Comparison of ENCODE assay signal across 8 cellular contexts in genomic region chr20:2693286-2693995, GRCh38. TPM values are rescaled to one million over a fixed set of nuclear protein-coding genes. Genes with fewer than 3 reads are reported as not detected.
A peak's percentile ranks its signal among the peaks of the same experiment; 100 is the strongest.
DNase-seq lines count a peak whose midpoint lies in the region; ATAC-seq, FAIRE-seq and TF ChIP-seq lines count a peak whose summit lies in the region.

No MANE protein-coding gene starts in this region.

- 5% methylated on average over 35 to 88 of the region's 88 CpGs for WGBS in pancreas, 2 donors
- WGBS in aorta, 2 donors, result 2 to 4% methylated on average over 71 to 88 of the region's 88 CpGs

- H3K9me3 ChIP-seq in CD4-positive, alpha-beta memory T cell (ENCODE audit: control insufficient read depth in 1 of 2, low read length in 2 of 2), result no peaks in the 10 kb centered on the region
- H3K9me3 ChIP-seq in pancreas (no peaks in the 10 kb centered on the region), aorta (ENCODE audit: control insufficient read depth, low read length) (no peaks in the 10 kb centered on the region)

- H3K4me1 Mint-ChIP-seq in CD4-positive, alpha-beta memory T cell, result peaks cover 10 to 20% (median 17%) of the 10 kb centered on the region in 4 donors

- H3K4me1 ChIP-seq in CD4-positive, alpha-beta memory T cell (ENCODE audit: insufficient read depth, low read length), result peaks cover 6% of the 10 kb centered on the region
- H3K4me1 ChIP-seq in pancreas (no peaks in the 10 kb centered on the region), aorta (ENCODE audit: control insufficient read depth in 1 of 2, insufficient read depth in 2 of 2, low read length in 2 of 2) (no peaks in the 10 kb centered on the region)

- peaks cover 0 to 2% (median 0%) of the 10 kb centered on the region in 8 donors for H3K9me3 Mint-ChIP-seq in CD4-positive, alpha-beta memory T cell

- POLR2A ChIA-PET in CD4-positive, alpha-beta memory T cell (lab: Charles Lee; ENCODE audit: partially characterized antibody), result interaction anchor here (1.0 to 1.8 kb wide), 7 partner anchors 25 to 59 kb away, joined by 3 to 10 read pairs (median 5); partner anchors contain the start of genes IDH3B and NOP56

- DNase-seq in CD4-positive, alpha-beta memory T cell, result peak; percentile 39 to 63 (median 41)
- DNase-seq in NCI-H146 (lab: John Stamatoyannopoulos, UW), result peak; percentile 71
- peak; percentile 21 for DNase-seq in activated T-cell treated with anti-CD3 and anti-CD28 coated beads for 4 hours
- DNase-seq in germinal center (ENCODE audit: low spot score), result peak; percentile 54
- DNase-seq in pancreas, result peak in 4 of 6 donors; percentile 23 to 74 (median 65)
- peak in 1 of 2 donors; percentile 84 for DNase-seq in aorta
- no peak for DNase-seq in GDM1 (lab: John Stamatoyannopoulos, UW)

- H3K36me3 ChIP-seq in CD4-positive, alpha-beta memory T cell (ENCODE audit: insufficient read depth, low read length), result no peaks in the 10 kb centered on the region
- no peaks in the 10 kb centered on the region for H3K36me3 ChIP-seq in pancreas
- H3K36me3 ChIP-seq in aorta (ENCODE audit: control insufficient read depth in 1 of 2, insufficient read depth in 2 of 2, low read length in 1 of 2), result no peaks in the 10 kb centered on the region

- H3K4me3 Mint-ChIP-seq in CD4-positive, alpha-beta memory T cell, result peak overlapping the region in 2 of 8 donors; percentile 25 to 32

- ATAC-seq in pancreas, result peak; percentile 36 to 66 (median 55)
- peak; percentile 49 for ATAC-seq in aorta (ENCODE audit: low FRiP score)
- no peak for ATAC-seq in HG03025 (IDR thresholded peaks at IDR 0.05; ENCODE audit: low FRiP score, unreplicated experiment)

- H3K27me3 ChIP-seq in CD4-positive, alpha-beta memory T cell (ENCODE audit: insufficient read depth, low read length), result peaks cover 19% of the 10 kb centered on the region
- no peaks in the 10 kb centered on the region for H3K27me3 ChIP-seq in pancreas
- no peaks in the 10 kb centered on the region for H3K27me3 ChIP-seq in aorta (ENCODE audit: control insufficient read depth in 1 of 2, insufficient read depth in 2 of 2, low read length in 1 of 2)

- H3K27me3 Mint-ChIP-seq in CD4-positive, alpha-beta memory T cell, result peaks cover 25 to 40% of the 10 kb centered on the region in 2 donors

- no peak for TF ChIP-seq CTCF in pancreas (IDR thresholded peaks at IDR 0.05)

- CTCF ChIA-PET in CD4-positive, alpha-beta memory T cell (lab: Charles Lee; ENCODE audit: partially characterized antibody), result interaction anchor here (1.1 to 3.0 kb wide), 3 partner anchors 36 to 59 kb away, joined by 3 to 9 read pairs (median 8); no protein-coding TSS in a partner anchor

- intact Hi-C loops in CD4-positive, alpha-beta memory T cell (cut with micrococcal nuclease), result loop anchor here (1.0 to 10.0 kb wide), 2 partner anchors 48 to 421 kb away; no protein-coding TSS in a partner anchor
- intact Hi-C loops in pancreas (cut with DNase I), result no loop called here
- intact Hi-C loops in aorta (cut with DNase I), result loop anchor here in 1 of 2 donors (5.0 kb wide), 1 partner anchor 159 kb away; no protein-coding TSS in a partner anchor

- no peak for FAIRE-seq in pancreas (lab: Jason Lieb, UNC)

- H3K36me3 Mint-ChIP-seq in CD4-positive, alpha-beta memory T cell, result peaks cover 0 to 3% of the 10 kb centered on the region in 2 donors

- no peak overlapping the region for H3K4me3 ChIP-seq in CD4-positive, alpha-beta memory T cell (ENCODE audit: low read length in 2 of 2)
- H3K4me3 ChIP-seq in pancreas (peak overlapping the region; percentile 11 to 50 (median 29)), aorta (ENCODE audit: low read length in 2 of 2) (peak overlapping the region; percentile 68 to 81)

- H3K27ac Mint-ChIP-seq in CD4-positive, alpha-beta memory T cell, result no peak overlapping the region

- no peak overlapping the region for H3K27ac ChIP-seq in CD4-positive, alpha-beta memory T cell (ENCODE audit: low read depth, low read length)
- H3K27ac ChIP-seq in pancreas (no peak overlapping the region), aorta (ENCODE audit: low read depth in 1 of 2, low read length in 2 of 2) (no peak overlapping the region)

RNA-seq across cellular contexts. Expression of gene EBF4, which starts 0.9 kb away (rescaled TPM):
- total RNA-seq in CD4-positive, alpha-beta memory T cell, result 1 to 10 TPM; 2.8 to 3.1 TPM
- under 1 TPM in 1 of 2 donors, not detected in 1; 0.65 TPM for polyA plus RNA-seq in CD4-positive, alpha-beta memory T cell
- total RNA-seq in pancreas, result 10 to 100 TPM in 2 of 6 donors, 1 to 10 TPM in 4; 6.8 to 16.4 (median 8.1) TPM
- polyA plus RNA-seq in pancreas, result 10 to 100 TPM; 22.9 to 25.3 TPM
- total RNA-seq in aorta, result 10 to 100 TPM; 16.7 to 19.9 TPM
- polyA plus RNA-seq in aorta, result 10 to 100 TPM; 10.8 to 30.3 TPM

RNA-seq across cellular contexts. Expression of gene IDH3B, which starts 29.4 kb away (rescaled TPM):
- 10 to 100 TPM; 93.3 to 96.5 TPM for total RNA-seq in CD4-positive, alpha-beta memory T cell
- polyA plus RNA-seq in CD4-positive, alpha-beta memory T cell, result 100 to 1,000 TPM in 1 of 2 donors, 10 to 100 TPM in 1; 88.1 to 132 TPM
- total RNA-seq in pancreas (10 to 100 TPM; 27.3 to 41.3 (median 31.3) TPM), aorta (10 to 100 TPM; 51.4 to 63.1 TPM)
- polyA plus RNA-seq in pancreas (10 to 100 TPM; 51.2 to 83.3 TPM), aorta (100 to 1,000 TPM in 1 of 2 donors, 10 to 100 TPM in 1; 55.3 to 104 TPM)

RNA-seq across cellular contexts. Expression of gene NOP56, which starts 41.0 kb away (rescaled TPM):
- 100 to 1,000 TPM; 258 to 270 TPM for total RNA-seq in CD4-positive, alpha-beta memory T cell
- 100 to 1,000 TPM in 1 of 2 donors, 10 to 100 TPM in 1; 83.4 to 136 TPM for polyA plus RNA-seq in CD4-positive, alpha-beta memory T cell
- total RNA-seq in pancreas, result 10 to 100 TPM; 36.2 to 83.1 (median 60.1) TPM
- 100 to 1,000 TPM; 124 to 204 TPM for polyA plus RNA-seq in pancreas
- total RNA-seq in aorta, result 10 to 100 TPM; 81.6 to 88.3 TPM
- polyA plus RNA-seq in aorta, result 100 to 1,000 TPM in 1 of 2 donors, 10 to 100 TPM in 1; 46.8 to 138 TPM

Comparison
In these comparisons a context has a peak if more than half of its experiments do, and no peak if none do; other contexts are left out.
1. H3K4me3 ChIP-seq: peak in pancreas (4 of 4) and aorta (2 of 2); none in CD4-positive, alpha-beta memory T cell (0 of 2).